In genomic region chr3:150653110-150653561, GRCh38 we compare ENCODE assay signal across 16 cellular contexts. TPM values are rescaled to one million over a fixed set of nuclear protein-coding genes. Genes with fewer than 3 reads are reported as not detected.
A peak's percentile ranks its signal among the peaks of the same experiment; 100 is the strongest.
DNase-seq lines count a peak whose midpoint lies in the region; ATAC-seq and TF ChIP-seq lines count a peak whose summit lies in the region.
"Had no signal": no experiment of that assay in that cellular context is flagged by ENCODE, and none has a peak within 500 bp of the region (broad histone marks: within the 10 kb centered on the region; RNA-seq: fewer than 3 reads in every experiment).

No MANE protein-coding gene starts in this region.

- TF ChIP-seq CTCF in epithelial cell of proximal tubule (conservative IDR thresholded peaks at IDR 0.05; ENCODE audit: low read depth, low read length) (no peak), MM.1S (IDR thresholded peaks at IDR 0.05; ENCODE audit: low read length) (no peak)

- H3K27me3 ChIP-seq in MM.1S (replicated peaks; ENCODE audit: insufficient read depth, low read length): no peaks in the 10 kb centered on the region
- H3K27me3 ChIP-seq: esophagus squamous epithelium had no signal

- no peaks in the 10 kb centered on the region for H3K79me2 ChIP-seq in MM.1S (ENCODE audit: low read length)

- H3K27ac ChIP-seq in MM.1S (ENCODE audit: low read length): no peak overlapping the region
- H3K27ac ChIP-seq: esophagus squamous epithelium, thoracic aorta had no signal

- H2AFZ ChIP-seq in MM.1S (ENCODE audit: low read length): no peak overlapping the region

- no peak overlapping the region for H3K9ac ChIP-seq in MM.1S (ENCODE audit: low read length)
- H3K9ac ChIP-seq: SK-N-SH had no signal

- H3K4me1 ChIP-seq in MM.1S (ENCODE audit: low read length): no peaks in the 10 kb centered on the region
- H3K4me1 ChIP-seq: esophagus squamous epithelium had no signal

- no peaks in the 10 kb centered on the region for H3K36me3 ChIP-seq in MM.1S (replicated peaks; ENCODE audit: insufficient read depth, low read length)
- H3K36me3 ChIP-seq: esophagus squamous epithelium, thoracic aorta had no signal

- H3K9me2 ChIP-seq in MM.1S (replicated peaks; ENCODE audit: insufficient read depth, low read length): no peaks in the 10 kb centered on the region
- H3K9me2 ChIP-seq: SK-N-SH had no signal

- intact Hi-C loops in sciatic nerve (cut with DNase I): no loop called here

- H3K4me3 ChIP-seq in epithelial cell of proximal tubule (ENCODE audit: low read depth, low read length): no peak overlapping the region
- H3K4me3 ChIP-seq in MM.1S (ENCODE audit: low read length): no peak overlapping the region
- H3K4me3 ChIP-seq: esophagus squamous epithelium, thoracic aorta had no signal

- H3K9me3 ChIP-seq in MM.1S (replicated peaks; ENCODE audit: insufficient read depth, low read length): no peaks in the 10 kb centered on the region
- H3K9me3 ChIP-seq: esophagus squamous epithelium, SK-N-SH, thoracic aorta had no signal

- no peak overlapping the region for H3K4me2 ChIP-seq in MM.1S (ENCODE audit: low read depth, low read length)
- H3K4me2 ChIP-seq: SK-N-SH had no signal

- H3F3A ChIP-seq in MM.1S (ENCODE audit: insufficient read depth, low read length): no peaks in the 10 kb centered on the region

- DNase-seq in epithelial cell of proximal tubule (ENCODE audit: low read depth) (peak; percentile 55), sciatic nerve (ENCODE audit: low spot score) (no peak), MM.1S (no peak), HPDE6-E6E7 (ENCODE audit: extremely low spot score) (no peak)
- DNase-seq: activated CD8-positive, alpha-beta memory T cell treated with anti-CD3 and anti-CD28 coated beads, Interleukin-2, amount 10 ng/mL, durations not matched to agents 7 days and 5 days; CD4-positive, CD25-positive, alpha-beta regulatory T cell; esophagus squamous epithelium; GDM1; KBM-7; mesendoderm; NCI-H187; SK-N-SH had no signal

- peak; percentile 56 for ATAC-seq in GM19025 (IDR thresholded peaks at IDR 0.05; ENCODE audit: low read depth, unreplicated experiment)
- ATAC-seq in GM21737 (IDR thresholded peaks at IDR 0.05; ENCODE audit: unreplicated experiment): peak; percentile 55
- peak; percentile 77 for ATAC-seq in HG03139 (IDR thresholded peaks at IDR 0.05; ENCODE audit: unreplicated experiment)
- no peak for ATAC-seq in sciatic nerve
- ATAC-seq: activated CD8-positive, alpha-beta memory T cell treated with anti-CD3 and anti-CD28 coated beads, Interleukin-2, amount 10 ng/mL, durations not matched to agents 7 days and 5 days had no signal

- no peaks in the 10 kb centered on the region for H4K20me1 ChIP-seq in MM.1S (ENCODE audit: insufficient read depth, low read length)

RNA-seq across cellular contexts. Expression of gene SELENOT, which starts 50.0 kb away (rescaled TPM):
- total RNA-seq in epithelial cell of proximal tubule (104 and 108 TPM in 2 replicates), sciatic nerve (93.5 TPM)

RNA-seq across cellular contexts. Expression of gene ERICH6, which starts 50.6 kb away (rescaled TPM):
- total RNA-seq in epithelial cell of proximal tubule (not detected in 2 replicates), sciatic nerve (0.49 TPM)
- total RNA-seq: activated CD8-positive, alpha-beta memory T cell treated with anti-CD3 and anti-CD28 coated beads, Interleukin-2, amount 10 ng/mL, durations not matched to agents 7 days and 5 days; CD4-positive, CD25-positive, alpha-beta regulatory T cell; esophagus squamous epithelium; thoracic aorta had no signal
